Comparison of ENCODE assay signal across 21 cellular contexts in the genomic region with DNA sequence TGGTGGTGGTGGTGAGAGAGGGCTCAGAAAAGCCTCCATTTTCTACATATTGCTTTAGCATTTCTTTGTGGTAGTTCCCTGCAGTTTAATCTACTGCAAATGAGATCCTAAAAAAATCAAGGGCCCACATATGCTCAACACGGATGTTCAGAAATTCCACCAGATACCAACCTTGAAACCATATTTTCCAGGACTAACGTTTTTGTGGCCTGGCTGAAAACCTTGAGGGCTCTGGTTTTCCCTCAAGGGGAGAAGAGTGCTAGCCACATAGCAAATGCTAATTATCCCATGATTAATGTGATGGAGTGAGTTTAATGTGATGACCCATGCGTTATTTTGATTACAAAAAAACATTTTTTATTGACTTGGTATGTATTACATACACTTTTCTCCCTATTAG.
"Had no signal": no experiment of that assay in that cellular context is flagged by ENCODE, and none has a peak within 500 bp of the region (broad histone marks: within the 10 kb centered on the region; RNA-seq: fewer than 3 reads in every experiment).

No MANE protein-coding gene starts in this region.

- H3K4me1 Mint-ChIP-seq: neural crest cell had no signal

- H3K36me3 Mint-ChIP-seq: memory B cell; stimulated activated memory B cell treated with anti-CD40 and anti-IgM and Interleukin-4, amounts not matched to agents 10 μg/mL and 1 μg/mL and 100 μg/mL, for 72 hours had no signal

- H3K27ac Mint-ChIP-seq: activated CD4-positive, alpha-beta T cell treated with anti-CD3 and anti-CD28 coated beads, Interleukin-2, amount 10 ng/mL, durations not matched to agents 7 days and 5 days; activated T-cell treated with anti-CD3 and anti-CD28 coated beads, Interleukin-2, amount 50 U/mL, for 72 hours; memory B cell; stimulated activated memory B cell treated with anti-CD40 and anti-IgM and Interleukin-4, amounts not matched to agents 10 μg/mL and 1 μg/mL and 100 μg/mL, for 72 hours had no signal

- H3K9me3 ChIP-seq: esophagus squamous epithelium, left ventricle myocardium inferior, pancreas, thyroid gland had no signal

- H3K27ac ChIP-seq: brain microvascular endothelial cell, esophagus squamous epithelium, left ventricle myocardium inferior, pancreas, thyroid gland had no signal

- H3K27me3 ChIP-seq: brain microvascular endothelial cell, pancreas, thyroid gland had no signal

- H3K4me3 Mint-ChIP-seq: activated CD4-positive, alpha-beta T cell treated with anti-CD3 and anti-CD28 coated beads, Interleukin-2, amount 10 ng/mL, durations not matched to agents 7 days and 5 days; activated naive CD8-positive, alpha-beta T cell; activated T-cell treated with anti-CD3 and anti-CD28 coated beads, Interleukin-2, amount 50 U/mL, for 72 hours; central memory CD8-positive, alpha-beta T cell; memory B cell; neural crest cell; stimulated activated memory B cell treated with anti-CD40 and anti-IgM and Interleukin-4, amounts not matched to agents 10 μg/mL and 1 μg/mL and 100 μg/mL, for 72 hours had no signal

- H3K36me3 ChIP-seq: brain microvascular endothelial cell, esophagus squamous epithelium, left ventricle myocardium inferior, pancreas, thyroid gland had no signal

- DNase-seq: activated CD4-positive, alpha-beta T cell treated with anti-CD3 and anti-CD28 coated beads, Interleukin-2, amount 10 ng/mL, durations not matched to agents 7 days and 5 days; activated CD8-positive, alpha-beta memory T cell treated with anti-CD3 and anti-CD28 coated beads, Interleukin-2, amount 50 U/mL, for 48 hours; activated gamma-delta T cell; activated T-cell treated with anti-CD3 and anti-CD28 coated beads, Interleukin-2, amount 50 U/mL, for 72 hours; cortex of kidney; effector CD4-positive, alpha-beta T cell; esophagus squamous epithelium; glutamatergic neuron; hypothalamus; left ventricle myocardium inferior; pancreas; stimulated activated CD4-positive, alpha-beta T cell treated with anti-CD3 and anti-CD28 coated beads, Interleukin-12 subunit alpha, Interleukin-12 subunit beta, amount 100 ng/mL, for 4 hours; stimulated activated CD4-positive, alpha-beta T cell treated with anti-CD3 and anti-CD28 coated beads, Interleukin-2, amount 100 ng/mL, for 24 hours; thyroid gland had no signal

- H3K27me3 Mint-ChIP-seq: activated CD4-positive, alpha-beta T cell treated with anti-CD3 and anti-CD28 coated beads, Interleukin-2, amount 10 ng/mL, durations not matched to agents 7 days and 5 days; activated naive CD8-positive, alpha-beta T cell; central memory CD8-positive, alpha-beta T cell had no signal

- ATAC-seq: activated T-cell treated with anti-CD3 and anti-CD28 coated beads, Interleukin-2, amount 50 U/mL, for 72 hours; pancreas; sciatic nerve; stimulated activated memory B cell treated with anti-CD40 and anti-IgM and Interleukin-4, amounts not matched to agents 10 μg/mL and 1 μg/mL and 100 μg/mL, for 72 hours had no signal

- H3K4me3 ChIP-seq: esophagus squamous epithelium, left ventricle myocardium inferior, pancreas, thyroid gland had no signal

- H3K9me3 Mint-ChIP-seq: activated CD4-positive, alpha-beta T cell treated with anti-CD3 and anti-CD28 coated beads, Interleukin-2, amount 10 ng/mL, durations not matched to agents 7 days and 5 days; activated T-cell treated with anti-CD3 and anti-CD28 coated beads, Interleukin-2, amount 50 U/mL, for 72 hours; central memory CD8-positive, alpha-beta T cell; memory B cell; neural crest cell; stimulated activated memory B cell treated with anti-CD40 and anti-IgM and Interleukin-4, amounts not matched to agents 10 μg/mL and 1 μg/mL and 100 μg/mL, for 72 hours had no signal

- H3K4me1 ChIP-seq: esophagus squamous epithelium, left ventricle myocardium inferior, thyroid gland had no signal
